ENCODE assay signal across 1 cellular context in the genomic region with DNA sequence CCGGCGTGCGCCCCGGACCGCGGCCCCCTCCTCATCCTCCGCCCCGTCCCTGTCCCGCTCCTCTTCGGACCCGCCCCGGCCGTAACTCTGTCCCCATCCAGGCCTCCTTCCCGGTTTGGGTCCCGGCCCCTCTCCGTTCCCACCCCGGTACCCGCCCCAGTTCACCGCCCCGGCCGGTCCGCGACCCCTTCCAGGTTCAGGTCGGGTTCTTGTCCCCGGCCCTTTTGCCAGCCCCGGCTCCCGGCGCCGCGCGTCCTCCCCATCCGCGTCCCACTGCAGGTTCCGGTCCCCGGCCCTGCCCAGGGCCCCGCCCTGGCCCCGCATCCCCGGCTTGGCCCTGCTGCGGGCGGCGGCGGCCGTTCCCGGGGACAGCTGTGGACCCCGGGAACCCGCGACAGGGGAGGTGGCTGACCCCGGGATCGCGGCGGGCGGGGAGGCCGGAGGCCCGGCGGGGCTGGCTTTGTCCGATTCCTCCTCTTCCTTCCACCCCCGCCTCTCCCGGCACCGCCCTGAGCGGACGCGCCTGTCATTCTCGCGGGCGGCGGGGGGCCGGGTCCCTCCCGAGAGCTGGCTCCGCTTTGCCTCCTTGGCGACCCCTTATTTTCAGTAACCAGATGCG.
TF ChIP-seq lines count a peak whose summit lies in the region.

No MANE protein-coding gene starts in this region.

TF ChIP-seq in K562, 482 proteins besides CTCF, POLR2A, EP300 and RAD21 (continued from another document):
- no peak for TF ChIP-seq HNRNPK (IDR thresholded peaks at IDR 0.05; ENCODE audit: low read depth, low read length, poor library complexity, severe bottlenecking)
- TF ChIP-seq, protein P1, sequence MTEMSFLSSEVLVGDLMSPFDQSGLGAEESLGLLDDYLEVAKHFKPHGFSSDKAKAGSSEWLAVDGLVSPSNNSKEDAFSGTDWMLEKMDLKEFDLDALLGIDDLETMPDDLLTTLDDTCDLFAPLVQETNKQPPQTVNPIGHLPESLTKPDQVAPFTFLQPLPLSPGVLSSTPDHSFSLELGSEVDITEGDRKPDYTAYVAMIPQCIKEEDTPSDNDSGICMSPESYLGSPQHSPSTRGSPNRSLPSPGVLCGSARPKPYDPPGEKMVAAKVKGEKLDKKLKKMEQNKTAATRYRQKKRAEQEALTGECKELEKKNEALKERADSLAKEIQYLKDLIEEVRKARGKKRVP (CRISPR knock-in tag; IDR thresholded peaks at IDR 0.05): no peak
- TF ChIP-seq, protein P2, sequence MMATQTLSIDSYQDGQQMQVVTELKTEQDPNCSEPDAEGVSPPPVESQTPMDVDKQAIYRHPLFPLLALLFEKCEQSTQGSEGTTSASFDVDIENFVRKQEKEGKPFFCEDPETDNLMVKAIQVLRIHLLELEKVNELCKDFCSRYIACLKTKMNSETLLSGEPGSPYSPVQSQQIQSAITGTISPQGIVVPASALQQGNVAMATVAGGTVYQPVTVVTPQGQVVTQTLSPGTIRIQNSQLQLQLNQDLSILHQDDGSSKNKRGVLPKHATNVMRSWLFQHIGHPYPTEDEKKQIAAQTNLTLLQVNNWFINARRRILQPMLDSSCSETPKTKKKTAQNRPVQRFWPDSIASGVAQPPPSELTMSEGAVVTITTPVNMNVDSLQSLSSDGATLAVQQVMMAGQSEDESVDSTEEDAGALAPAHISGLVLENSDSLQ (IDR thresholded peaks at IDR 0.05): peak; percentile 79
- no peak for TF ChIP-seq ZNF175 (CRISPR knock-in tag; IDR thresholded peaks at IDR 0.05; ENCODE audit: low read depth)
- no peak for TF ChIP-seq SIRT6 (IDR thresholded peaks at IDR 0.05; ENCODE audit: low read depth, low read length)
- no peak for TF ChIP-seq FOXA1 (IDR thresholded peaks at IDR 0.05; ENCODE audit: borderline replicate concordance)
- TF ChIP-seq HCFC1 (IDR thresholded peaks at IDR 0.05; ENCODE audit: low read depth, low read length): no peak
- peak; percentile 69 for TF ChIP-seq EGR1 (conservative IDR thresholded peaks at IDR 0.05)
